In the genomic region with DNA sequence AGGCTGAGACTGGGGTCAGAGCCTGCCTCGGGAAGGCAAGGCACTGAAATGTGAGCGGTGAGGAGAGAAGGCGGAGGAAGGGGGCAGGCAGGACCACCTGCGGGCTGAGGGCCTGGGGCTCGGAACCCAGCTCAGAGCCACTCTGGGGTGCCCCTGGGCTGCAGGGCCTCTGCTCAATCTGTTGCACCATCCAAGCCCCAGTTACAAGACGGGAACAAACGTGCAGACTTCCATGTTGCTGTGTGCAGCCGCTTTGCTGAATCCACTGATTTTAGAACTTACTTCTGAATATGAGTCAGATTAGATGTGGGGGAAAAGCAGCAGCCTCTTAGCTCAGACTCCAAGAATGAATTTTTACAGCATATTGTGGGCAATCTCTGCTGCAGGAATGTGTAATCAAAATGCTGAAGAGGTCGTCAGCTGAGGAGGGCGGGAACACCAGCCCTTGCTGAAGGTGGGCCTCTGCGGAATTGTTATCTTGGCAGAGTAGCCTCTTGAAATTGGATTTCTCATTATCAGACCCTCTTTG, we compare ENCODE assay signal across 17 cellular contexts. TPM values are rescaled to one million over a fixed set of nuclear protein-coding genes. Genes with fewer than 3 reads are reported as not detected.
DNase-seq lines count a peak whose midpoint lies in the region; ATAC-seq and TF ChIP-seq lines count a peak whose summit lies in the region.
"Had no signal": no experiment of that assay in that cellular context is flagged by ENCODE, and none has a peak within 500 bp of the region (broad histone marks: within the 10 kb centered on the region; RNA-seq: fewer than 3 reads in every experiment).

No MANE protein-coding gene starts in this region.

- TF ChIP-seq CTCF in dorsolateral prefrontal cortex (IDR thresholded peaks at IDR 0.05 in 54 of 56, conservative IDR thresholded peaks at IDR 0.05 in 2 of 56; ENCODE audit: low read depth in 1 of 56, partially characterized antibody in 56 of 56) = no peak

- H3K9me3 Mint-ChIP-seq in effector memory CD8-positive, alpha-beta T cell = no peaks in the 10 kb centered on the region
- H3K9me3 Mint-ChIP-seq: activated T-cell treated with anti-CD3 and anti-CD28 coated beads, Interleukin-2, amount 50 U/mL, for 72 hours; stimulated activated naive CD8-positive, alpha-beta T cell treated with anti-CD3 and anti-CD28 coated beads, Interleukin-15, amount 100 ng/mL, for 72 hours; WTC11 had no signal

- peak overlapping the region in 46 of 59 donors; percentile 11 to 90 (median 64) for H3K27ac ChIP-seq in dorsolateral prefrontal cortex
- H3K27ac ChIP-seq: heart left ventricle had no signal

- ATAC-seq in effector memory CD8-positive, alpha-beta T cell (replicated peaks) = no peak
- no peak for ATAC-seq in left lobe of liver
- ATAC-seq: activated T-cell treated with anti-CD3 and anti-CD28 coated beads, Interleukin-2, amount 50 U/mL, for 72 hours; stimulated activated naive CD8-positive, alpha-beta T cell treated with anti-CD3 and anti-CD28 coated beads, Interleukin-15, amount 100 ng/mL, for 72 hours; WTC11 had no signal

- no peak overlapping the region for H3K4me3 ChIP-seq in dorsolateral prefrontal cortex
- H3K4me3 ChIP-seq: heart left ventricle, lung had no signal

- no peak overlapping the region for H3K4me3 Mint-ChIP-seq in effector memory CD8-positive, alpha-beta T cell
- H3K4me3 Mint-ChIP-seq: activated T-cell treated with anti-CD3 and anti-CD28 coated beads, Interleukin-2, amount 50 U/mL, for 72 hours; stimulated activated naive CD8-positive, alpha-beta T cell treated with anti-CD3 and anti-CD28 coated beads, Interleukin-15, amount 100 ng/mL, for 72 hours; WTC11 had no signal

- peaks cover 22% of the 10 kb centered on the region for H3K36me3 Mint-ChIP-seq in effector memory CD8-positive, alpha-beta T cell (ENCODE audit: insufficient read depth)
- H3K36me3 Mint-ChIP-seq: WTC11 had no signal

- DNase-seq in Daoy (ENCODE audit: low read depth) (peak; percentile 78), M059J (ENCODE audit: low read depth) (peak; percentile 51), dorsolateral prefrontal cortex (peak in 4 of 10 donors; percentile 21 to 54 (median 44)), occipital lobe (lab: John Stamatoyannopoulos, UW) (peak; percentile 32), NCI-H345 (lab: John Stamatoyannopoulos, UW) (no peak), left lobe of liver (ENCODE audit: low spot score) (no peak)
- DNase-seq in effector memory CD8-positive, alpha-beta T cell = no peak
- no peak for DNase-seq in stimulated activated CD4-positive, alpha-beta T cell treated with anti-CD3 and anti-CD28 coated beads, Interleukin-4, amount 100 ng/mL, for 4 hours
- DNase-seq: activated T-cell treated with anti-CD3 and anti-CD28 coated beads, Interleukin-2, amount 50 U/mL, for 72 hours; Calu3; cortex of kidney; NCI-H524; stimulated activated CD4-positive, alpha-beta T cell treated with anti-CD3 and anti-CD28 coated beads, Interleukin-4, amount 100 ng/mL, for 1 hour; stimulated activated naive CD8-positive, alpha-beta T cell treated with anti-CD3 and anti-CD28 coated beads, Interleukin-15, amount 100 ng/mL, for 72 hours had no signal

- H3K27me3 ChIP-seq in dorsolateral prefrontal cortex = no peaks in the 10 kb centered on the region

- no peaks in the 10 kb centered on the region for H3K27me3 Mint-ChIP-seq in effector memory CD8-positive, alpha-beta T cell
- H3K27me3 Mint-ChIP-seq: stimulated activated naive CD8-positive, alpha-beta T cell treated with anti-CD3 and anti-CD28 coated beads, Interleukin-15, amount 100 ng/mL, for 72 hours had no signal

- intact Hi-C loops in dorsolateral prefrontal cortex (cut with DNase I) = no loop called here

- peaks cover 21 to 22% of the 10 kb centered on the region in 2 donors for H3K4me1 Mint-ChIP-seq in effector memory CD8-positive, alpha-beta T cell (ENCODE audit: low read depth in 2 of 2)
- H3K4me1 Mint-ChIP-seq: WTC11 had no signal

- peak overlapping the region in 1 of 2 donors; percentile 44 for H3K27ac Mint-ChIP-seq in effector memory CD8-positive, alpha-beta T cell
- H3K27ac Mint-ChIP-seq: activated T-cell treated with anti-CD3 and anti-CD28 coated beads, Interleukin-2, amount 50 U/mL, for 72 hours; WTC11 had no signal

RNA-seq across cellular contexts. Expression of a gene that starts 21.6 kb away (rescaled TPM):
- total RNA-seq in Daoy (2014; rRNA removed; shearing (Covaris generic)) = 9.0 and 9.5 TPM in 2 replicates
- not detected in 2 replicates for total RNA-seq in M059J (2014; rRNA removed; shearing (Covaris generic))
- 10 to 100 TPM in 55 of 120 experiments, 1 to 10 TPM in 65; 2.0 to 33.6 (median 9.7) TPM for total RNA-seq in dorsolateral prefrontal cortex
- 0.47 TPM for total RNA-seq in occipital lobe
- 3.9 TPM for total RNA-seq in left lobe of liver
- total RNA-seq: Calu3 had no signal

Comparison
In these comparisons a context has a peak if more than half of its experiments do, and no peak if none do; other contexts are left out.
1. DNase-seq: peak in Daoy (single experiment), M059J (single experiment) and occipital lobe (single experiment); none in effector memory CD8-positive, alpha-beta T cell (0 of 3), stimulated activated CD4-positive, alpha-beta T cell treated with anti-CD3 and anti-CD28 coated beads, Interleukin-4, amount 100 ng/mL, for 4 hours (0 of 2), NCI-H345 (single experiment) and left lobe of liver (single experiment).